19 cellular contexts compared by ENCODE assay signal in the genomic region with DNA sequence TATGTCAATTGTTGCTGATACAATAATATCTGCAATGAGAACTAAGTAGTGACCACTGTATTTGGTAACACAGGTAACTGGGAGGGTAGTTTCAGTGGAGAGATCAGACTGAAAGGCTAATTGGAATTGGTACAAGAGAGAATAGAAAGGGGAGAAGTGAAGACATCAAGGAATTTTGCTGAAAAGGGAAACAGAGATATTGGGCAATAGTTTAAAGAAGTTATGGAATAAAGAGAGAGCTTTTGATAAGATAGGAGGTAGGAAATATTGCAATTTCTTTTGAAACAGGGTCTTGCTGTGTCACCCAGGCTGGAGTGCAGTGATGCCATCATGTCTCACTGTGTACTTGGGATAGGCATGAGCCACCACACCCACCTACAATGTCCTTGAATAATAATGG. TPM values are rescaled to one million over a fixed set of nuclear protein-coding genes. Genes with fewer than 3 reads are reported as not detected.
DNase-seq lines count a peak whose midpoint lies in the region; ATAC-seq and TF ChIP-seq lines count a peak whose summit lies in the region.
"Had no signal": no experiment of that assay in that cellular context is flagged by ENCODE, and none has a peak within 500 bp of the region (broad histone marks: within the 10 kb centered on the region; RNA-seq: fewer than 3 reads in every experiment).

No MANE protein-coding gene starts in this region.

- H3K27me3 ChIP-seq in GM23248 (replicated peaks; ENCODE audit: insufficient read depth) (no peaks in the 10 kb centered on the region), IMR-90 (ENCODE audit: control insufficient read depth, insufficient read depth, low read length) (peaks cover 9% of the 10 kb centered on the region), spleen (replicated peaks in 1 of 7) (no peaks in the 10 kb centered on the region)
- H3K27me3 ChIP-seq: BE2C, BLaER1 had no signal

- H4K91ac ChIP-seq in IMR-90 (ENCODE audit: insufficient read depth, low read depth, low read length), result no peak overlapping the region

- H2BK120ac ChIP-seq in IMR-90 (ENCODE audit: low read depth, low read length), result no peak overlapping the region

- no peak overlapping the region for H3K56ac ChIP-seq in IMR-90 (ENCODE audit: extremely low read depth, insufficient read depth, low read length)

- no peak overlapping the region for H2BK15ac ChIP-seq in IMR-90 (ENCODE audit: low read depth, low read length)

- H3K9me3 Mint-ChIP-seq in activated CD8-positive, alpha-beta T cell treated with anti-CD3 and anti-CD28 coated beads, Interleukin-2, amount 10 ng/mL, durations not matched to agents 7 days and 5 days (ENCODE audit: insufficient read depth), result no peaks in the 10 kb centered on the region

- H2AK9ac ChIP-seq in IMR-90 (replicated peaks; ENCODE audit: low read depth, low read length, poor library complexity), result no peak overlapping the region

- no peak overlapping the region for H3K4ac ChIP-seq in IMR-90 (ENCODE audit: low read depth, low read length)

- no peak overlapping the region for H3K27ac Mint-ChIP-seq in activated CD8-positive, alpha-beta T cell treated with anti-CD3 and anti-CD28 coated beads, Interleukin-2, amount 10 ng/mL, durations not matched to agents 7 days and 5 days
- H3K27ac Mint-ChIP-seq: CD14-positive monocyte; CD4-positive, alpha-beta memory T cell; CD4-positive, CD25-positive, alpha-beta regulatory T cell had no signal

- no peak overlapping the region for H2AK5ac ChIP-seq in IMR-90 (ENCODE audit: low read depth, low read length)

- H2AFZ ChIP-seq in GM23248, result no peak overlapping the region
- H2AFZ ChIP-seq in IMR-90 (replicated peaks; ENCODE audit: low read length, poor library complexity), result no peak overlapping the region

- H3K27me3 Mint-ChIP-seq in activated CD8-positive, alpha-beta T cell treated with anti-CD3 and anti-CD28 coated beads, Interleukin-2, amount 10 ng/mL, durations not matched to agents 7 days and 5 days (ENCODE audit: low read depth), result no peaks in the 10 kb centered on the region
- H3K27me3 Mint-ChIP-seq: CD4-positive, alpha-beta memory T cell; CD4-positive, CD25-positive, alpha-beta regulatory T cell had no signal

- no peaks in the 10 kb centered on the region for H3K4me1 Mint-ChIP-seq in activated CD8-positive, alpha-beta T cell treated with anti-CD3 and anti-CD28 coated beads, Interleukin-2, amount 10 ng/mL, durations not matched to agents 7 days and 5 days (ENCODE audit: low read depth)
- H3K4me1 Mint-ChIP-seq: CD14-positive monocyte; CD4-positive, alpha-beta memory T cell; CD4-positive, CD25-positive, alpha-beta regulatory T cell had no signal

- in situ Hi-C loops in GM23248 (cut with MboI) (no loop called here), IMR-90 (cut with MboI; ENCODE audit: low sequenced_read_pairs) (no loop called here)

- no peak overlapping the region for H3K14ac ChIP-seq in IMR-90 (replicated peaks; ENCODE audit: low read depth, low read length)

- H3K4me1 ChIP-seq in GM23248 (ENCODE audit: insufficient read depth) (no peaks in the 10 kb centered on the region), IMR-90 (ENCODE audit: control insufficient read depth, insufficient read depth, low read length) (no peaks in the 10 kb centered on the region), spleen (no peaks in the 10 kb centered on the region)
- H3K4me1 ChIP-seq: BE2C, BLaER1, Caco-2 had no signal

- no peak overlapping the region for H3K23ac ChIP-seq in IMR-90 (ENCODE audit: low read depth, low read length)

- peak; percentile 1 for DNase-seq in GM23248
- no peak for DNase-seq in IMR-90
- peak; percentile 13 for DNase-seq in amniotic epithelial cell (ENCODE audit: low read depth)
- DNase-seq in epithelial cell of esophagus (ENCODE audit: low read depth), result peak; percentile 35
- no peak for DNase-seq in activated CD8-positive, alpha-beta T cell treated with anti-CD3 and anti-CD28 coated beads, Interleukin-2, amount 10 ng/mL, durations not matched to agents 7 days and 5 days
- no peak for DNase-seq in SKM-1 treated with dmso at 0.1 percent for 144 hours (lab: John Stamatoyannopoulos, UW; ENCODE audit: unreplicated experiment)
- no peak for DNase-seq in spleen
- DNase-seq: 8988T; ACHN; BE2C; C1 segment of cervical spinal cord; Caco-2; Calu3; CD4-positive, alpha-beta memory T cell; CD4-positive, CD25-positive, alpha-beta regulatory T cell; DMS79 treated with DMSO at 0.1 percent for 48 hours; GF-D8 had no signal

- no peak for ATAC-seq in IMR-90 (ENCODE audit: low read depth)
- ATAC-seq in activated CD8-positive, alpha-beta T cell treated with anti-CD3 and anti-CD28 coated beads, Interleukin-2, amount 10 ng/mL, durations not matched to agents 7 days and 5 days, result no peak

- no peak overlapping the region for H4K8ac ChIP-seq in IMR-90 (ENCODE audit: low read depth in 2 of 2, low read length in 2 of 2)

- no peak overlapping the region for H3K4me3 ChIP-seq in GM23248
- no peak overlapping the region for H3K4me3 ChIP-seq in IMR-90 (ENCODE audit: insufficient read depth, low read depth, low read length)
- no peak overlapping the region for H3K4me3 ChIP-seq in epithelial cell of esophagus (ENCODE audit: low read length)
- H3K4me3 ChIP-seq in spleen, result no peak overlapping the region
- H3K4me3 ChIP-seq: BLaER1 had no signal

- H3K36me3 Mint-ChIP-seq in activated CD8-positive, alpha-beta T cell treated with anti-CD3 and anti-CD28 coated beads, Interleukin-2, amount 10 ng/mL, durations not matched to agents 7 days and 5 days (ENCODE audit: low read depth), result no peaks in the 10 kb centered on the region
- H3K36me3 Mint-ChIP-seq: CD14-positive monocyte; CD4-positive, alpha-beta memory T cell; CD4-positive, CD25-positive, alpha-beta regulatory T cell had no signal

- no peaks in the 10 kb centered on the region for H3F3A ChIP-seq in GM23248 (ENCODE audit: insufficient read depth)

- no peaks in the 10 kb centered on the region for H3K79me2 ChIP-seq in GM23248 (ENCODE audit: insufficient read depth)

- intact Hi-C loops in IMR-90 (cut with micrococcal nuclease) (no loop called here), spleen (cut with DNase I; ENCODE audit: low total_unique reads) (no loop called here)

- no peak overlapping the region for H4K5ac ChIP-seq in IMR-90 (ENCODE audit: low read depth, low read length)

- CTCF ChIA-PET in IMR-90 (lab: Yijun Ruan, JAX), result no interaction called here
- CTCF ChIA-PET in activated CD8-positive, alpha-beta T cell treated with anti-CD3 and anti-CD28 coated beads, Interleukin-2, amount 10 ng/mL, durations not matched to agents 7 days and 5 days (lab: Charles Lee), result no interaction called here

- no peak for TF ChIP-seq POLR2A in IMR-90 (IDR thresholded peaks at IDR 0.05; ENCODE audit: low read depth, low read length)
- TF ChIP-seq POLR2A in spleen (IDR thresholded peaks at IDR 0.05), result no peak

- no peak overlapping the region for H3K27ac ChIP-seq in GM23248
- H3K27ac ChIP-seq in IMR-90 (ENCODE audit: insufficient read depth, low read length), result no peak overlapping the region
- no peak overlapping the region for H3K27ac ChIP-seq in spleen
- H3K27ac ChIP-seq: BLaER1 had no signal

- no peaks in the 10 kb centered on the region; the same call in 1 of the 2 replicates for H3K9me2 ChIP-seq in GM23248 (ENCODE audit: insufficient read depth)

- H3K79me1 ChIP-seq in IMR-90 (ENCODE audit: low read depth in 1 of 2, low read length in 2 of 2), result no peaks in the 10 kb centered on the region

- no peak overlapping the region for H2BK20ac ChIP-seq in IMR-90 (ENCODE audit: low read depth, low read length)

- H3K9ac ChIP-seq in GM23248 (no peak overlapping the region), IMR-90 (ENCODE audit: low read depth, low read length) (no peak overlapping the region)
- H3K9ac ChIP-seq: BLaER1 had no signal

- no peaks in the 10 kb centered on the region for H3K9me1 ChIP-seq in IMR-90 (ENCODE audit: insufficient read depth, low read length)

- no peak overlapping the region for H2BK5ac ChIP-seq in IMR-90 (ENCODE audit: low read depth, low read length, poor library complexity, severe bottlenecking)

- H3K9me3 ChIP-seq in GM23248 (ENCODE audit: low read depth) (no peaks in the 10 kb centered on the region), IMR-90 (ENCODE audit: control insufficient read depth, insufficient read depth, low read length) (no peaks in the 10 kb centered on the region), spleen (no peaks in the 10 kb centered on the region)
- H3K9me3 ChIP-seq: BE2C, BLaER1, Caco-2 had no signal

- H3K4me3 Mint-ChIP-seq in activated CD8-positive, alpha-beta T cell treated with anti-CD3 and anti-CD28 coated beads, Interleukin-2, amount 10 ng/mL, durations not matched to agents 7 days and 5 days, result no peak overlapping the region
- H3K4me3 Mint-ChIP-seq: CD14-positive monocyte; CD4-positive, alpha-beta memory T cell; CD4-positive, CD25-positive, alpha-beta regulatory T cell had no signal

- H3K36me3 ChIP-seq in GM23248 (ENCODE audit: low read depth) (no peaks in the 10 kb centered on the region), IMR-90 (ENCODE audit: control insufficient read depth, insufficient read depth, low read length) (no peaks in the 10 kb centered on the region), spleen (no peaks in the 10 kb centered on the region)
- H3K36me3 ChIP-seq: BE2C, BLaER1 had no signal

- no TSS peak for BruUV-seq in IMR-90 (replicated peaks; lab: Mats Ljungman, UMichigan)

- TF ChIP-seq CTCF in IMR-90 (conservative IDR thresholded peaks at IDR 0.05; ENCODE audit: low read depth, low read length), result no peak
- no peak for TF ChIP-seq CTCF in epithelial cell of esophagus (IDR thresholded peaks at IDR 0.05; ENCODE audit: insufficient read depth, low read depth, low read length, missing control alignments)
- TF ChIP-seq CTCF in spleen (IDR thresholded peaks at IDR 0.05 in 8 of 11, conservative IDR thresholded peaks at IDR 0.05 in 3 of 11), result no peak

- no peak overlapping the region for H3K18ac ChIP-seq in IMR-90 (ENCODE audit: low read depth, low read length)

- POLR2A ChIA-PET in IMR-90 (lab: Charles Lee; ENCODE audit: unreplicated experiment), result no interaction called here
- POLR2A ChIA-PET in activated CD8-positive, alpha-beta T cell treated with anti-CD3 and anti-CD28 coated beads, Interleukin-2, amount 10 ng/mL, durations not matched to agents 7 days and 5 days (lab: Charles Lee), result interaction anchor here (0.6 kb wide), 1 partner anchor 560 kb away, joined by 3 read pairs; no protein-coding TSS in a partner anchor

- no peaks in the 10 kb centered on the region for H4K20me1 ChIP-seq in GM23248 (ENCODE audit: insufficient read depth)
- H4K20me1 ChIP-seq in IMR-90 (ENCODE audit: insufficient read depth, low read length), result no peaks in the 10 kb centered on the region
- H4K20me1 ChIP-seq: BLaER1 had no signal

- no peak for TF ChIP-seq RAD21 in IMR-90 (IDR thresholded peaks at IDR 0.05; ENCODE audit: low read length)

- H3K4me2 ChIP-seq in GM23248 (ENCODE audit: unreplicated experiment) (no peak overlapping the region), IMR-90 (ENCODE audit: low read depth, low read length) (no peak overlapping the region)
- H3K4me2 ChIP-seq: BLaER1 had no signal

- dilution Hi-C loops in IMR-90 (cut with HindIII; ENCODE audit: low sequenced_read_pairs, unreplicated experiment), result no loop called here

RNA-seq across cellular contexts. Expression of gene CDH11, which starts 26.9 kb away (rescaled TPM):
- 525 and 931 TPM in 2 replicates for total RNA-seq in GM23248 (2014; rRNA removed; shearing (Covaris generic))
- polyA plus RNA-seq in GM23248 (2016; fragmentation: Nextera tagmentation; extraction: Ambion mirVana) (263 and 264 TPM in 2 replicates), IMR-90 (2012; rRNA removed) (235 and 266 TPM in 2 replicates), spleen (10 to 100 TPM in 1 of 3 donors, 1 to 10 TPM in 2; 4.3 to 10.6 (median 4.5) TPM)
- total RNA-seq in IMR-90 (2012; rRNA removed) (395 and 601 TPM in 2 replicates), spleen (100 to 1,000 TPM; 214 to 721 (median 462) TPM)
- polyA plus RNA-seq in IMR-90 (2012; cell fraction: cytosol; rRNA removed), result 335 and 358 TPM in 2 replicates
- polyA plus RNA-seq in IMR-90 (2012; cell fraction: nucleus; rRNA removed; ENCODE audit: low replicate concordance), result 145 and 223 TPM in 2 replicates
- total RNA-seq in activated CD8-positive, alpha-beta T cell treated with anti-CD3 and anti-CD28 coated beads, Interleukin-2, amount 10 ng/mL, durations not matched to agents 7 days and 5 days, result not detected
- total RNA-seq: Caco-2; Calu3; CD4-positive, alpha-beta memory T cell; CD4-positive, CD25-positive, alpha-beta regulatory T cell had no signal
- polyA plus RNA-seq: CD14-positive monocyte; CD4-positive, alpha-beta memory T cell; CD4-positive, CD25-positive, alpha-beta regulatory T cell had no signal

Comparison
In these comparisons a context has a peak if more than half of its experiments do, and no peak if none do; other contexts are left out.
1. DNase-seq: peak in GM23248 (single experiment), amniotic epithelial cell (single experiment) and epithelial cell of esophagus (single experiment); none in IMR-90 (single experiment), activated CD8-positive, alpha-beta T cell treated with anti-CD3 and anti-CD28 coated beads, Interleukin-2, amount 10 ng/mL, durations not matched to agents 7 days and 5 days (single experiment), SKM-1 treated with dmso at 0.1 percent for 144 hours (single experiment) and spleen (single experiment).
2. RNA of gene CDH11, which starts 26.9 kb away (total RNA-seq): 395 to 601 TPM in IMR-90, 525 to 931 TPM in GM23248 and 214 to 721 TPM in spleen; not detected in activated CD8-positive, alpha-beta T cell treated with anti-CD3 and anti-CD28 coated beads, Interleukin-2, amount 10 ng/mL, durations not matched to agents 7 days and 5 days; every median in the first group is over 100 times any median in the second.